In genomic region chr12:80156306-80156705, GRCh38 we compare ENCODE assay signal across 30 cellular contexts. TPM values are rescaled to one million over a fixed set of nuclear protein-coding genes. Genes with fewer than 3 reads are reported as not detected.
"Had no signal": no experiment of that assay in that cellular context is flagged by ENCODE, and none has a peak within 500 bp of the region (broad histone marks: within the 10 kb centered on the region; RNA-seq: fewer than 3 reads in every experiment).

No MANE protein-coding gene starts in this region.

- H3K27me3 ChIP-seq: gastroesophageal sphincter, heart left ventricle, hepatocyte, left lung, neural progenitor cell, right lobe of liver, thyroid gland, vagina had no signal

- H3K4me1 Mint-ChIP-seq: nephron, neural progenitor cell had no signal

- H2AFZ ChIP-seq: hepatocyte, neural progenitor cell, parathyroid adenoma had no signal

- H3K9ac ChIP-seq: neural progenitor cell, parathyroid adenoma had no signal

- ATAC-seq: effector memory CD8-positive, alpha-beta T cell; esophagus mucosa; gastroesophageal sphincter; heart left ventricle; left cardiac atrium; left lung; naive thymus-derived CD4-positive, alpha-beta T cell; right lobe of liver; stimulated activated naive CD8-positive, alpha-beta T cell treated with anti-CD3 and anti-CD28 coated beads, Interleukin-15, amount 100 ng/mL, for 72 hours had no signal

- H3K36me3 Mint-ChIP-seq: neural progenitor cell had no signal

- DNase-seq: dermis blood vessel endothelial cell; effector memory CD8-positive, alpha-beta T cell; foreskin fibroblast; heart left ventricle; left cardiac atrium; left lung; mesendoderm; midbrain; naive thymus-derived CD4-positive, alpha-beta T cell; right lobe of liver; stimulated activated CD4-positive, alpha-beta T cell treated with anti-CD3 and anti-CD28 coated beads, Interleukin-12 subunit alpha, Interleukin-12 subunit beta, amount 100 ng/mL, for 4 hours; stimulated activated CD4-positive, alpha-beta T cell treated with anti-CD3 and anti-CD28 coated beads, Interleukin-1b, Interleukin-23, amount 100 ng/mL, for 48 hours; stimulated activated CD4-positive, alpha-beta T cell treated with anti-CD3 and anti-CD28 coated beads, Interleukin-4, amount 100 ng/mL, for 1 hour; stimulated activated CD8-positive, alpha-beta memory T cell treated with anti-CD3 and anti-CD28 coated beads, Interleukin-4, amount 100 ng/mL, for 48 hours; stimulated activated naive CD4-positive, alpha-beta T cell; stimulated activated naive CD8-positive, alpha-beta T cell treated with anti-CD3 and anti-CD28 coated beads, Interleukin-15, amount 100 ng/mL, for 72 hours; thyroid gland; trophoblast cell had no signal

- FAIRE-seq: endometrium had no signal

- H3K27me3 Mint-ChIP-seq: progenitor cell of endocrine pancreas had no signal

- H3K9me3 ChIP-seq: gastroesophageal sphincter, heart left ventricle, left lung, right lobe of liver, thyroid gland, vagina had no signal

- H3K79me2 ChIP-seq: hepatocyte, parathyroid adenoma had no signal

- H3K4me3 Mint-ChIP-seq: effector memory CD8-positive, alpha-beta T cell; naive thymus-derived CD4-positive, alpha-beta T cell; nephron; neural progenitor cell; stimulated activated naive CD8-positive, alpha-beta T cell treated with anti-CD3 and anti-CD28 coated beads, Interleukin-15, amount 100 ng/mL, for 72 hours had no signal

- H3K36me3 ChIP-seq: gastroesophageal sphincter, heart left ventricle, left lung, neural progenitor cell, right lobe of liver, thyroid gland, vagina had no signal

- H3K4me2 ChIP-seq: hepatocyte, neural progenitor cell, smooth muscle cell had no signal

- H3K9me3 Mint-ChIP-seq: effector memory CD8-positive, alpha-beta T cell; neural progenitor cell had no signal

- H3K27ac Mint-ChIP-seq: effector memory CD8-positive, alpha-beta T cell; nephron; neural progenitor cell; progenitor cell of endocrine pancreas; stimulated activated naive CD8-positive, alpha-beta T cell treated with anti-CD3 and anti-CD28 coated beads, Interleukin-15, amount 100 ng/mL, for 72 hours had no signal

- H3K4me3 ChIP-seq: coronary artery, gastroesophageal sphincter, heart left ventricle, hepatocyte, left lung, neural progenitor cell, right lobe of liver, smooth muscle cell, thyroid gland, vagina had no signal

- H3K4me1 ChIP-seq: gastroesophageal sphincter, heart left ventricle, left lung, neural progenitor cell, parathyroid adenoma, right lobe of liver, thyroid gland, vagina had no signal

- H3K27ac ChIP-seq: coronary artery, epithelial cell of prostate, gastroesophageal sphincter, heart left ventricle, hepatocyte, left lung, neural progenitor cell, parathyroid adenoma, right lobe of liver, thyroid gland, vagina had no signal

RNA-seq across cellular contexts. Expression of gene OTOGL, which starts 57.0 kb away (rescaled TPM):
- total RNA-seq: naive thymus-derived CD4-positive, alpha-beta T cell had no signal
- polyA plus RNA-seq: hepatocyte; naive thymus-derived CD4-positive, alpha-beta T cell; smooth muscle cell had no signal
